2 cellular contexts compared by ENCODE assay signal in the genomic region with DNA sequence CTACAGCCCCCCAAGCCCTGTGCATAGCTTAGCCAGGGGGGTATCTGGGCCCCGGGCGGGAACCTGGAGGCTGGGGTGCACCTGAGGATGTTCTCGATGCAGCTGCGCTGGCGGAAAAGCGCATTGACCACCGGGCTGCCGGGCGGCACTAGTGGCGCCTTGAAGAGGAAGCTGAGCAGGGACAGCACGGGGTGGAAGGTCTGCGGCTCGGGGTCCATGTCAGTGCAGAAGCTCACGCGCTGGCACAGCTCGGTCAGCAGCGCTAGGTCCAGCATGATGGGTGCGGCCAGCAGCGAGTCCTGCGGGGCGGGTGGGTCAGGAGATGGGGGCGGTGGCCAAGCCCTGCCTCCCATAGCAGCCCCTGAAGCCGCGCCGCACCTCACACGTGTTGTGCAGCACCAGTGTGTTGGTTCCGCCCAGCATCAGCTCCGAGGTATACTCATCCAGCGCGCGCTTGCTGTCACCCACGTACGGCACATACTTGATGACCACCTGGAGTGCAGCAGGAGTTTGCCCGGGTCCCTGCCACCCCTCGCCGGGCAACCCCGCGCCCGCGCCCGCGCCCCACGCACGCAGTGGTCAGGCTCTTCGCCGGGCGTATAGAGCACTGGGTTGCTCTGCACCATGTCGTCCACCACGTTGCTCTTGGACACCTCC.
TF ChIP-seq lines count a peak whose summit lies in the region.

No MANE protein-coding gene starts in this region.

TF ChIP-seq in HCT116, 20 proteins besides CTCF, POLR2A, EP300 and RAD21:
- TF ChIP-seq FOSL1 (IDR thresholded peaks at IDR 0.05; ENCODE audit: low read depth) (no peak), SP1 (IDR thresholded peaks at IDR 0.05; ENCODE audit: low read depth) (no peak), POLR2AphosphoS5 (IDR thresholded peaks at IDR 0.05; ENCODE audit: low read depth, low read length) (0 out of 2 replicates have a peak, but pooled peaks have one; percentile 15), SRF (IDR thresholded peaks at IDR 0.05; ENCODE audit: low read depth) (no peak)
TF ChIP-seq in HCT116: peak in this region for 1.

TF ChIP-seq in H1, 55 proteins besides CTCF, POLR2A, EP300 and RAD21:
- TF ChIP-seq CTBP2 (IDR thresholded peaks at IDR 0.05; ENCODE audit: borderline replicate concordance, insufficient read depth, insufficient read length, low read length) (no peak), CBX8 (IDR thresholded peaks at IDR 0.05; ENCODE audit: borderline replicate concordance, low read depth, low read length) (no peak), MAFK (IDR thresholded peaks at IDR 0.05; ENCODE audit: low read depth, low read length) (no peak), JUND (IDR thresholded peaks at IDR 0.05; ENCODE audit: low read length) (no peak), PHF8 (conservative IDR thresholded peaks at IDR 0.05; ENCODE audit: low read depth, low read length) (no peak), CEBPB (IDR thresholded peaks at IDR 0.05; ENCODE audit: low read depth, low read length) (no peak), GABPA (IDR thresholded peaks at IDR 0.05; ENCODE audit: borderline replicate concordance, insufficient read depth, low read length) (no peak), GTF2F1 (IDR thresholded peaks at IDR 0.05; ENCODE audit: borderline replicate concordance, low read depth, low read length) (no peak), TAF7 (optimal IDR thresholded peaks at IDR 0.05; ENCODE audit: borderline replicate concordance, low read depth, low read length) (no peak), RBBP5 (IDR thresholded peaks at IDR 0.05; ENCODE audit: borderline replicate concordance, low read depth, low read length) (no peak), BACH1 (IDR thresholded peaks at IDR 0.05; ENCODE audit: low read length) (no peak), SIN3A (conservative IDR thresholded peaks at IDR 0.05 in 1 of 2, IDR thresholded peaks at IDR 0.05 in 1 of 2; ENCODE audit: low read depth in 1 of 2, low read length in 2 of 2) (no peak), TAF1 (IDR thresholded peaks at IDR 0.05; ENCODE audit: low read depth, low read length) (no peak), NANOG (IDR thresholded peaks at IDR 0.05; ENCODE audit: insufficient read depth, low read depth, low read length, poor library complexity, severe bottlenecking) (no peak), EGR1 (IDR thresholded peaks at IDR 0.05; ENCODE audit: borderline replicate concordance, low read depth, low read length) (no peak)
- TF ChIP-seq, protein P1, sequence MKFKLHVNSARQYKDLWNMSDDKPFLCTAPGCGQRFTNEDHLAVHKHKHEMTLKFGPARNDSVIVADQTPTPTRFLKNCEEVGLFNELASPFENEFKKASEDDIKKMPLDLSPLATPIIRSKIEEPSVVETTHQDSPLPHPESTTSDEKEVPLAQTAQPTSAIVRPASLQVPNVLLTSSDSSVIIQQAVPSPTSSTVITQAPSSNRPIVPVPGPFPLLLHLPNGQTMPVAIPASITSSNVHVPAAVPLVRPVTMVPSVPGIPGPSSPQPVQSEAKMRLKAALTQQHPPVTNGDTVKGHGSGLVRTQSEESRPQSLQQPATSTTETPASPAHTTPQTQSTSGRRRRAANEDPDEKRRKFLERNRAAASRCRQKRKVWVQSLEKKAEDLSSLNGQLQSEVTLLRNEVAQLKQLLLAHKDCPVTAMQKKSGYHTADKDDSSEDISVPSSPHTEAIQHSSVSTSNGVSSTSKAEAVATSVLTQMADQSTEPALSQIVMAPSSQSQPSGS (IDR thresholded peaks at IDR 0.05; ENCODE audit: low read length) = no peak
- TF ChIP-seq, protein P2, sequence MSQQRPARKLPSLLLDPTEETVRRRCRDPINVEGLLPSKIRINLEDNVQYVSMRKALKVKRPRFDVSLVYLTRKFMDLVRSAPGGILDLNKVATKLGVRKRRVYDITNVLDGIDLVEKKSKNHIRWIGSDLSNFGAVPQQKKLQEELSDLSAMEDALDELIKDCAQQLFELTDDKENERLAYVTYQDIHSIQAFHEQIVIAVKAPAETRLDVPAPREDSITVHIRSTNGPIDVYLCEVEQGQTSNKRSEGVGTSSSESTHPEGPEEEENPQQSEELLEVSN (IDR thresholded peaks at IDR 0.05) = no peak
- TF ChIP-seq, protein P3, sequence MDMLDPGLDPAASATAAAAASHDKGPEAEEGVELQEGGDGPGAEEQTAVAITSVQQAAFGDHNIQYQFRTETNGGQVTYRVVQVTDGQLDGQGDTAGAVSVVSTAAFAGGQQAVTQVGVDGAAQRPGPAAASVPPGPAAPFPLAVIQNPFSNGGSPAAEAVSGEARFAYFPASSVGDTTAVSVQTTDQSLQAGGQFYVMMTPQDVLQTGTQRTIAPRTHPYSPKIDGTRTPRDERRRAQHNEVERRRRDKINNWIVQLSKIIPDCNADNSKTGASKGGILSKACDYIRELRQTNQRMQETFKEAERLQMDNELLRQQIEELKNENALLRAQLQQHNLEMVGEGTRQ (IDR thresholded peaks at IDR 0.05; ENCODE audit: low read length) = no peak
